In genomic region chr12:3836641-3837040, GRCh38 we compare ENCODE assay signal across 15 cellular contexts. TPM values are rescaled to one million over a fixed set of nuclear protein-coding genes. Genes with fewer than 3 reads are reported as not detected.
A peak's percentile ranks its signal among the peaks of the same experiment; 100 is the strongest.
DNase-seq lines count a peak whose midpoint lies in the region; ATAC-seq and TF ChIP-seq lines count a peak whose summit lies in the region.
"Had no signal": no experiment of that assay in that cellular context is flagged by ENCODE, and none has a peak within 500 bp of the region (broad histone marks: within the 10 kb centered on the region; RNA-seq: fewer than 3 reads in every experiment).

No MANE protein-coding gene starts in this region.

- TF ChIP-seq CTCF in GM23338 (conservative IDR thresholded peaks at IDR 0.05; ENCODE audit: low read depth in 2 of 2) (no peak), upper lobe of right lung (IDR thresholded peaks at IDR 0.05) (no peak)

- H3K36me3 ChIP-seq in GM23338 (ENCODE audit: insufficient read depth) (no peaks in the 10 kb centered on the region), upper lobe of right lung (no peaks in the 10 kb centered on the region)
- H3K36me3 ChIP-seq in naive thymus-derived CD4-positive, alpha-beta T cell (ENCODE audit: control insufficient read depth in 2 of 3, insufficient read depth in 3 of 3, low read length in 3 of 3) = peaks cover 0 to 7% (median 0%) of the 10 kb centered on the region in 3 experiments

- DNase-seq in EH (ENCODE audit: low read depth) (peak; percentile 1), GM23338 (ENCODE audit: low spot score) (no peak), amniotic epithelial cell (ENCODE audit: low read depth) (peak; percentile 56), memory B cell (ENCODE audit: low spot score in 2 of 2) (no peak), upper lobe of right lung (no peak), right cardiac atrium (no peak)
- no peak for DNase-seq in naive thymus-derived CD4-positive, alpha-beta T cell
- DNase-seq: CD8-positive, alpha-beta T cell; DND-41; NCI-H1436 treated with DMSO at 0.1 percent for 48 hours; NCI-H2081; NCI-H510A treated with DMSO at 0.1 percent for 48 hours; Right ventricle myocardium superior had no signal

- ATAC-seq in GM23338 (no peak), memory B cell (ENCODE audit: low read depth) (no peak), upper lobe of right lung (no peak), HG03280 (IDR thresholded peaks at IDR 0.05; ENCODE audit: unreplicated experiment) (no peak), right cardiac atrium (no peak)
- ATAC-seq in naive thymus-derived CD4-positive, alpha-beta T cell = no peak
- ATAC-seq: CD8-positive, alpha-beta T cell; Panc1 had no signal

- CTCF ChIA-PET in naive thymus-derived CD4-positive, alpha-beta T cell (lab: Charles Lee) = no interaction called here

- H3K4me1 ChIP-seq in GM23338 (ENCODE audit: insufficient read depth) (peaks cover 7% of the 10 kb centered on the region; the same call in 1 of the 2 replicates), upper lobe of right lung (no peaks in the 10 kb centered on the region), right cardiac atrium (ENCODE audit: control insufficient read depth, insufficient read depth, low read length) (peaks cover 3% of the 10 kb centered on the region)
- H3K4me1 ChIP-seq in naive thymus-derived CD4-positive, alpha-beta T cell (ENCODE audit: control insufficient read depth in 2 of 2, insufficient read depth in 2 of 2, low read length in 2 of 2) = peaks cover 0 to 16% of the 10 kb centered on the region in 2 donors

- no peak overlapping the region for H3K4me2 ChIP-seq in GM23338

- H3K9me3 Mint-ChIP-seq in GM23338 (peaks cover 3% of the 10 kb centered on the region; the same call in 2 of the 3 replicates), memory B cell (no peaks in the 10 kb centered on the region)
- peaks cover 0 to 18% (median 0%) of the 10 kb centered on the region in 11 donors for H3K9me3 Mint-ChIP-seq in naive thymus-derived CD4-positive, alpha-beta T cell
- H3K9me3 Mint-ChIP-seq: CD8-positive, alpha-beta T cell had no signal

- H3K27ac ChIP-seq in GM23338 (ENCODE audit: low read depth) (no peak overlapping the region), upper lobe of right lung (no peak overlapping the region), right cardiac atrium (ENCODE audit: low read length) (no peak overlapping the region)
- H3K27ac ChIP-seq in naive thymus-derived CD4-positive, alpha-beta T cell (ENCODE audit: low read depth, low read length) = no peak overlapping the region

- H3K27me3 Mint-ChIP-seq in GM23338 (ENCODE audit: insufficient read depth, low read depth, poor library complexity) (peaks cover 3% of the 10 kb centered on the region), memory B cell (no peaks in the 10 kb centered on the region)
- no peaks in the 10 kb centered on the region for H3K27me3 Mint-ChIP-seq in naive thymus-derived CD4-positive, alpha-beta T cell

- H3F3A ChIP-seq in GM23338 (replicated peaks; ENCODE audit: low read depth) = no peaks in the 10 kb centered on the region

- H3K36me3 Mint-ChIP-seq in GM23338 (ENCODE audit: low read depth) (peaks cover 11% of the 10 kb centered on the region), memory B cell (peaks cover 11% of the 10 kb centered on the region)
- H3K36me3 Mint-ChIP-seq in naive thymus-derived CD4-positive, alpha-beta T cell = peaks cover 4 to 59% (median 55%) of the 10 kb centered on the region in 5 donors

- 96% methylated on average over 3 of the region's 3 CpGs for WGBS in right cardiac atrium

- no peaks in the 10 kb centered on the region for H3K9me3 ChIP-seq in naive thymus-derived CD4-positive, alpha-beta T cell (ENCODE audit: control insufficient read depth in 2 of 3, low read length in 3 of 3)
- H3K9me3 ChIP-seq in upper lobe of right lung = no peaks in the 10 kb centered on the region
- no peaks in the 10 kb centered on the region for H3K9me3 ChIP-seq in right cardiac atrium (ENCODE audit: control insufficient read depth, low read length)

- peaks cover 9% of the 10 kb centered on the region; the same call in 1 of the 2 replicates for H3K79me2 ChIP-seq in GM23338 (replicated peaks; ENCODE audit: insufficient read depth)

- no peaks in the 10 kb centered on the region for H3K27me3 ChIP-seq in GM23338 (ENCODE audit: insufficient read depth)
- no peaks in the 10 kb centered on the region for H3K27me3 ChIP-seq in naive thymus-derived CD4-positive, alpha-beta T cell (ENCODE audit: control insufficient read depth in 2 of 2, insufficient read depth in 2 of 2, low read length in 2 of 2)
- no peaks in the 10 kb centered on the region for H3K27me3 ChIP-seq in upper lobe of right lung
- no peaks in the 10 kb centered on the region for H3K27me3 ChIP-seq in right cardiac atrium (ENCODE audit: control insufficient read depth, insufficient read depth)

- POLR2A ChIA-PET in naive thymus-derived CD4-positive, alpha-beta T cell (lab: Charles Lee) = no interaction called here

- H3K9me2 ChIP-seq in GM23338 (ENCODE audit: insufficient read depth) = no peaks in the 10 kb centered on the region

- peaks cover 15% of the 10 kb centered on the region for H3K4me1 Mint-ChIP-seq in GM23338
- H3K4me1 Mint-ChIP-seq in memory B cell = peaks cover 32% of the 10 kb centered on the region
- H3K4me1 Mint-ChIP-seq in naive thymus-derived CD4-positive, alpha-beta T cell = peaks cover 28 to 85% (median 71%) of the 10 kb centered on the region in 7 donors

- no peaks in the 10 kb centered on the region for H4K20me1 ChIP-seq in GM23338 (replicated peaks; ENCODE audit: insufficient read depth)

- H3K27ac Mint-ChIP-seq in GM23338 (peak overlapping the region; percentile 57; the same call in 1 of the 2 replicates), memory B cell (peak overlapping the region; percentile 15)
- peak overlapping the region in 1 of 9 donors; percentile 78 for H3K27ac Mint-ChIP-seq in naive thymus-derived CD4-positive, alpha-beta T cell
- H3K27ac Mint-ChIP-seq: CD8-positive, alpha-beta T cell had no signal

- H3K4me3 Mint-ChIP-seq in GM23338 (no peak overlapping the region), memory B cell (peak overlapping the region; percentile 46)
- peak overlapping the region in 2 of 10 donors; percentile 20 to 33 for H3K4me3 Mint-ChIP-seq in naive thymus-derived CD4-positive, alpha-beta T cell
- H3K4me3 Mint-ChIP-seq: CD8-positive, alpha-beta T cell had no signal

- intact Hi-C loops in naive thymus-derived CD4-positive, alpha-beta T cell (cut with micrococcal nuclease) = no loop called here
- intact Hi-C loops in upper lobe of right lung (cut with DNase I) (no loop called here), right cardiac atrium (cut with DNase I) (no loop called here)

- H3K4me3 ChIP-seq in GM23338 (no peak overlapping the region), upper lobe of right lung (no peak overlapping the region), right cardiac atrium (ENCODE audit: low read length) (no peak overlapping the region)
- H3K4me3 ChIP-seq in naive thymus-derived CD4-positive, alpha-beta T cell (ENCODE audit: low read length) = no peak overlapping the region

- H2AFZ ChIP-seq in GM23338 = no peak overlapping the region

TF ChIP-seq in GM23338, 12 proteins besides CTCF, POLR2A, EP300 and RAD21:
- TF ChIP-seq ZNF114 (CRISPR knock-in tag; IDR thresholded peaks at IDR 0.05) = no peak
- no peak for TF ChIP-seq JUNB (IDR thresholded peaks at IDR 0.05; ENCODE audit: unreplicated experiment)
- TF ChIP-seq POLR2AphosphoS5 (IDR thresholded peaks at IDR 0.05; ENCODE audit: low read depth) = no peak
- TF ChIP-seq EZH2 (IDR thresholded peaks at IDR 0.05; ENCODE audit: low read depth, unreplicated experiment) = no peak
- TF ChIP-seq STAT1 (IDR thresholded peaks at IDR 0.05; ENCODE audit: unreplicated experiment) = no peak
- TF ChIP-seq, protein P1, sequence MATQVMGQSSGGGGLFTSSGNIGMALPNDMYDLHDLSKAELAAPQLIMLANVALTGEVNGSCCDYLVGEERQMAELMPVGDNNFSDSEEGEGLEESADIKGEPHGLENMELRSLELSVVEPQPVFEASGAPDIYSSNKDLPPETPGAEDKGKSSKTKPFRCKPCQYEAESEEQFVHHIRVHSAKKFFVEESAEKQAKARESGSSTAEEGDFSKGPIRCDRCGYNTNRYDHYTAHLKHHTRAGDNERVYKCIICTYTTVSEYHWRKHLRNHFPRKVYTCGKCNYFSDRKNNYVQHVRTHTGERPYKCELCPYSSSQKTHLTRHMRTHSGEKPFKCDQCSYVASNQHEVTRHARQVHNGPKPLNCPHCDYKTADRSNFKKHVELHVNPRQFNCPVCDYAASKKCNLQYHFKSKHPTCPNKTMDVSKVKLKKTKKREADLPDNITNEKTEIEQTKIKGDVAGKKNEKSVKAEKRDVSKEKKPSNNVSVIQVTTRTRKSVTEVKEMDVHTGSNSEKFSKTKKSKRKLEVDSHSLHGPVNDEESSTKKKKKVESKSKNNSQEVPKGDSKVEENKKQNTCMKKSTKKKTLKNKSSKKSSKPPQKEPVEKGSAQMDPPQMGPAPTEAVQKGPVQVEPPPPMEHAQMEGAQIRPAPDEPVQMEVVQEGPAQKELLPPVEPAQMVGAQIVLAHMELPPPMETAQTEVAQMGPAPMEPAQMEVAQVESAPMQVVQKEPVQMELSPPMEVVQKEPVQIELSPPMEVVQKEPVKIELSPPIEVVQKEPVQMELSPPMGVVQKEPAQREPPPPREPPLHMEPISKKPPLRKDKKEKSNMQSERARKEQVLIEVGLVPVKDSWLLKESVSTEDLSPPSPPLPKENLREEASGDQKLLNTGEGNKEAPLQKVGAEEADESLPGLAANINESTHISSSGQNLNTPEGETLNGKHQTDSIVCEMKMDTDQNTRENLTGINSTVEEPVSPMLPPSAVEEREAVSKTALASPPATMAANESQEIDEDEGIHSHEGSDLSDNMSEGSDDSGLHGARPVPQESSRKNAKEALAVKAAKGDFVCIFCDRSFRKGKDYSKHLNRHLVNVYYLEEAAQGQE (IDR thresholded peaks at IDR 0.05; ENCODE audit: unreplicated experiment) = no peak
- TF ChIP-seq ZNF331 (CRISPR knock-in tag; IDR thresholded peaks at IDR 0.05; ENCODE audit: low read depth) = no peak
- TF ChIP-seq ETS1 (IDR thresholded peaks at IDR 0.05) = no peak

RNA-seq across cellular contexts. Expression of gene PARP11, which starts 36.6 kb away (rescaled TPM):
- total RNA-seq in GM23338 (2014; rRNA removed; shearing (Covaris generic)) = 10.8 and 11.5 TPM in 2 replicates
- polyA plus RNA-seq in GM23338 (2016; fragmentation: Nextera tagmentation; extraction: Ambion mirVana) = 3.4 and 4.8 TPM in 2 replicates
- 10 to 100 TPM; 21.5 to 37.4 (median 35.1) TPM for total RNA-seq in naive thymus-derived CD4-positive, alpha-beta T cell
- polyA plus RNA-seq in naive thymus-derived CD4-positive, alpha-beta T cell = 10 to 100 TPM in 1 of 2 donors, 1 to 10 TPM in 1; 7.2 to 10.6 TPM
- total RNA-seq in upper lobe of right lung = 14.5 TPM
- total RNA-seq in right cardiac atrium = 1 to 10 TPM; 5.7 to 8.6 (median 6.6) TPM
- polyA plus RNA-seq in right cardiac atrium = 2.2 TPM

Comparison
In these comparisons a context has a peak if more than half of its experiments do, and no peak if none do; other contexts are left out.
1. DNase-seq: peak in EH (single experiment) and amniotic epithelial cell (single experiment); none in GM23338 (single experiment), memory B cell (0 of 2), naive thymus-derived CD4-positive, alpha-beta T cell (0 of 9), upper lobe of right lung (single experiment) and right cardiac atrium (0 of 3).